ENCODE assay signal across 7 cellular contexts in the genomic region with DNA sequence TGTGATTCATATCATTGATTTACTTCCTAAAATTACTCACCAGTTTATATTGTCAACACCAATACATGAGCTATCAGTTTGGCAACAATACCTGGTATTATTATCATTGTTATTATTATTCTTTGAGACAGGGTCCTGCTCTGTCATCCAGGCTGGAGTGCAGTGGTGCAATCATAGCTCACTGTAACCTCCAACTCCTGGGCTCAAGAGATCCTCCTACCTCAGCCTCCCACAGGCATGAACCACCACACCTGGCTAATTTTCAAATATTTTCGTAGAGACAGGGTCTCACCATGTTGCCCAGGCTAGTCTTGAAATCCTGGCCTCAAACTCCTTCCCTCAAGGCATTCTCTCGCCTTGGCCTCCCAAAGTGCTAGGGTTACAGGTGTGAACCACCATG. TPM values are rescaled to one million over a fixed set of nuclear protein-coding genes. Genes with fewer than 3 reads are reported as not detected.
DNase-seq lines count a peak whose midpoint lies in the region; ATAC-seq and TF ChIP-seq lines count a peak whose summit lies in the region.
"Not testable (repeated sequence)": the region's sequence is repeated elsewhere in the genome, so short reads cannot be mapped to it uniquely, and the experiment has no call there.

No MANE protein-coding gene starts in this region.

- not testable (repeated sequence) for H3K79me2 ChIP-seq in PC-3 (ENCODE audit: low read length)
- H3K79me2 ChIP-seq in hepatocyte: peaks cover 12% of the 10 kb centered on the region

- not testable (repeated sequence) for H4K20me1 ChIP-seq in PC-3 (ENCODE audit: low read length); hepatocyte (ENCODE audit: insufficient read depth, poor library complexity, severe bottlenecking)

- H3K4me1 Mint-ChIP-seq in central memory CD8-positive, alpha-beta T cell: not testable (repeated sequence)
- H3K4me1 Mint-ChIP-seq in naive B cell: peaks cover 21 to 27% (median 22%) of the 10 kb centered on the region in 3 donors

- not testable (repeated sequence) for H3K27me3 ChIP-seq in PC-3 (ENCODE audit: low read length); hepatocyte; spleen (replicated peaks in 1 of 7)

- not testable (repeated sequence) for H3K9me3 ChIP-seq in PC-3 (ENCODE audit: low read length); hepatocyte (ENCODE audit: low read depth); spleen

- H3K4me1 ChIP-seq in PC-3 (ENCODE audit: insufficient read depth, low read length): peaks cover 34% of the 10 kb centered on the region
- peaks cover 11% of the 10 kb centered on the region for H3K4me1 ChIP-seq in hepatocyte (ENCODE audit: insufficient read depth)
- H3K4me1 ChIP-seq in spleen: peaks cover 0 to 51% (median 15%) of the 10 kb centered on the region in 6 donors

- H3K9ac ChIP-seq in PC-3 (ENCODE audit: low read length): not testable (repeated sequence)

- peak overlapping the region; percentile 57 for H3K27ac Mint-ChIP-seq in central memory CD8-positive, alpha-beta T cell (ENCODE audit: low read depth)
- peak overlapping the region in 5 of 6 donors; percentile 51 to 82 (median 63) for H3K27ac Mint-ChIP-seq in naive B cell

- H3K36me3 Mint-ChIP-seq in central memory CD8-positive, alpha-beta T cell (ENCODE audit: insufficient read depth): not testable (repeated sequence)
- peaks cover 13 to 22% of the 10 kb centered on the region in 2 donors for H3K36me3 Mint-ChIP-seq in naive B cell

- POLR2A ChIA-PET in PC-3 (lab: Charles Lee; ENCODE audit: unreplicated experiment): not testable (repeated sequence)

- not testable (repeated sequence) for BruUV-seq in PC-3 (replicated peaks; lab: Mats Ljungman, UMichigan)

- CTCF ChIA-PET in PC-3 (lab: Charles Lee): interaction anchor here (1.0 kb wide), 1 partner anchor 463 kb away, joined by 3 read pairs; no protein-coding TSS in a partner anchor

- H3K27me3 Mint-ChIP-seq in central memory CD8-positive, alpha-beta T cell; naive B cell: not testable (repeated sequence)

- peak overlapping the region; percentile 61; the same call in 1 of the 2 replicates for H3K4me2 ChIP-seq in PC-3 (ENCODE audit: low read length)
- not testable (repeated sequence) for H3K4me2 ChIP-seq in hepatocyte

- not testable (repeated sequence) for H3K9me3 Mint-ChIP-seq in central memory CD8-positive, alpha-beta T cell; naive B cell

- H3K4me3 Mint-ChIP-seq in central memory CD8-positive, alpha-beta T cell; naive B cell: not testable (repeated sequence)

- H3K36me3 ChIP-seq in PC-3 (ENCODE audit: low read depth, low read length); hepatocyte (replicated peaks; ENCODE audit: insufficient read depth, low read depth): not testable (repeated sequence)
- H3K36me3 ChIP-seq in spleen: peaks cover 0 to 67% (median 22%) of the 10 kb centered on the region in 6 donors

- TF ChIP-seq CTCF in 22Rv1 (IDR thresholded peaks at IDR 0.05); C4-2B (conservative IDR thresholded peaks at IDR 0.05); PC-3 (conservative IDR thresholded peaks at IDR 0.05; ENCODE audit: low read depth, low read length); hepatocyte (IDR thresholded peaks at IDR 0.05; ENCODE audit: poor library complexity); spleen (IDR thresholded peaks at IDR 0.05 in 8 of 11, conservative IDR thresholded peaks at IDR 0.05 in 3 of 11): not testable (repeated sequence)

- H3K4me3 ChIP-seq in PC-3 (ENCODE audit: low read length); hepatocyte; spleen: not testable (repeated sequence)

- H2AFZ ChIP-seq in PC-3 (ENCODE audit: low read length); hepatocyte: not testable (repeated sequence)

- 95% methylated on average over 2 of the region's 2 CpGs for WGBS in hepatocyte (ENCODE audit: low lambda C conversion rate, missing lambda C conversion rate)
- 94 to 98% (median 97%) methylated on average over 2 of the region's 2 CpGs for WGBS in spleen, 5 donors

- H3F3A ChIP-seq in PC-3 (ENCODE audit: low read length, unreplicated experiment): not testable (repeated sequence)

- intact Hi-C loops in PC-3 (cut with micrococcal nuclease): loop anchor here (2.0 kb wide), 1 partner anchor 19 kb away; the partner anchor contains the start of gene CIAO2A
- intact Hi-C loops in spleen (cut with DNase I; ENCODE audit: low total_unique reads): not testable (repeated sequence)

- not testable (repeated sequence) for TF ChIP-seq POLR2A in spleen (IDR thresholded peaks at IDR 0.05)

- H3K27ac ChIP-seq in 22Rv1 (peak overlapping the region; percentile 79), C4-2B (peak overlapping the region; percentile 34), PC-3 (ENCODE audit: low read length) (peak overlapping the region; percentile 78), hepatocyte (peak overlapping the region; percentile 92), spleen (peak overlapping the region in 7 of 8 donors; percentile 48 to 77 (median 58))

- ATAC-seq in PC-3: peak; percentile 23
- ATAC-seq in central memory CD8-positive, alpha-beta T cell (replicated peaks; ENCODE audit: extremely low read depth, poor library complexity, severe bottlenecking); naive B cell (ENCODE audit: low read depth in 2 of 2): not testable (repeated sequence)

- not testable (repeated sequence) for H3K9me2 ChIP-seq in PC-3 (replicated peaks; ENCODE audit: low read length); hepatocyte (replicated peaks; ENCODE audit: insufficient read depth)

- peak; percentile 50 for DNase-seq in PC-3
- not testable (repeated sequence) for DNase-seq in central memory CD8-positive, alpha-beta T cell (ENCODE audit: low spot score in 2 of 2); hepatocyte (ENCODE audit: low spot score); naive B cell; spleen

RNA-seq across cellular contexts. Expression of gene CIAO2A, which starts 20.1 kb away (rescaled TPM):
- total RNA-seq in PC-3 (2014; rRNA removed): 83.7 and 92.4 TPM in 2 replicates
- 228 and 247 TPM in 2 replicates for total RNA-seq in hepatocyte
- polyA plus RNA-seq in hepatocyte: 193 and 256 TPM in 2 replicates
- polyA plus RNA-seq in naive B cell (ENCODE audit: low read depth in 6 of 6): 100 to 1,000 TPM; 260 to 473 (median 320) TPM
- total RNA-seq in spleen: 100 to 1,000 TPM in 1 of 7 donors, 10 to 100 TPM in 6; 42.2 to 112 (median 53.4) TPM
- polyA plus RNA-seq in spleen: 100 to 1,000 TPM; 109 to 129 (median 122) TPM

RNA-seq across cellular contexts. Expression of gene SNX1, which starts 22.3 kb away (rescaled TPM):
- total RNA-seq in PC-3 (2014; rRNA removed) (24.3 and 62.3 TPM in 2 replicates), hepatocyte (64.9 and 73.9 TPM in 2 replicates), spleen (100 to 1,000 TPM in 6 of 7 donors, 10 to 100 TPM in 1; 99.9 to 161 (median 134) TPM)
- polyA plus RNA-seq in hepatocyte (95.3 and 103 TPM in 2 replicates), naive B cell (ENCODE audit: low read depth in 6 of 6) (100 to 1,000 TPM in 2 of 6 donors, 10 to 100 TPM in 4; 56.3 to 109 (median 78.0) TPM), spleen (10 to 100 TPM; 45.5 to 73.7 (median 58.0) TPM)

RNA-seq across cellular contexts. Expression of gene DAPK2, which starts 27.2 kb away (rescaled TPM):
- 1.4 and 5.2 TPM in 2 replicates for total RNA-seq in PC-3 (2014; rRNA removed)
- total RNA-seq in hepatocyte: 4.9 and 7.3 TPM in 2 replicates
- polyA plus RNA-seq in hepatocyte: 4.4 and 5.1 TPM in 2 replicates
- polyA plus RNA-seq in naive B cell (ENCODE audit: low read depth in 6 of 6): 10 to 100 TPM in 1 of 6 donors, 1 to 10 TPM in 2, under 1 TPM in 3; 0.69 to 10.3 (median 0.96) TPM
- total RNA-seq in spleen: 10 to 100 TPM; 12.2 to 38.3 (median 20.6) TPM
- polyA plus RNA-seq in spleen: 1 to 10 TPM; 4.9 to 7.6 (median 6.0) TPM

Comparison
In these comparisons a context has a peak if more than half of its experiments do, and no peak if none do; other contexts are left out.
1. H3K27ac ChIP-seq: peak in every context shown above with its lines; median percentile 92 in hepatocyte; 79 in 22Rv1; 78 in PC-3; 58 in spleen; 34 in C4-2B.